1 cellular context compared by ENCODE assay signal in genomic region chr13:94308808-94309207, GRCh38.
TF ChIP-seq lines count a peak whose summit lies in the region.

No MANE protein-coding gene starts in this region.

TF ChIP-seq in IMR-90, 13 proteins besides CTCF, POLR2A, EP300 and RAD21 (continued from another document):
- no peak for TF ChIP-seq FOS (IDR thresholded peaks at IDR 0.05; ENCODE audit: low read depth, low read length)
TF ChIP-seq in IMR-90: peak in this region for 0.
